Comparison of ENCODE assay signal across 30 cellular contexts in genomic region chr1:221451741-221452140, GRCh38.
"Had no signal": no experiment of that assay in that cellular context is flagged by ENCODE, and none has a peak within 500 bp of the region (broad histone marks: within the 10 kb centered on the region; RNA-seq: fewer than 3 reads in every experiment).

No MANE protein-coding gene starts in this region.

- H3K4me3 ChIP-seq: body of pancreas, cardiac muscle cell, colonic mucosa, gastroesophageal sphincter, heart right ventricle had no signal

- H3K27ac ChIP-seq: body of pancreas, cardiac muscle cell, colonic mucosa, gastroesophageal sphincter, heart right ventricle, WERI-Rb-1 had no signal

- ATAC-seq: activated CD4-positive, CD25-positive, alpha-beta regulatory T cell treated with anti-CD3 and anti-CD28 coated beads, Interleukin-2, amount 50 U/mL, for 24 hours; activated CD8-positive, alpha-beta T cell treated with anti-CD3 and anti-CD28 coated beads for 36 hours; activated T-cell treated with anti-CD3 and anti-CD28 coated beads, Interleukin-2, amount 50 U/mL, for 4 hours; activated T-helper 17 cell treated with anti-CD3 and anti-CD28 coated beads, Interleukin-2, amount 50 U/mL, for 72 hours; body of pancreas; esophagus mucosa; gastroesophageal sphincter; heart right ventricle; T-helper 17 cell had no signal

- H3K9me3 ChIP-seq: body of pancreas, colonic mucosa, gastroesophageal sphincter, heart right ventricle had no signal

- H3K27me3 ChIP-seq: body of pancreas, cardiac muscle cell, colonic mucosa, gastroesophageal sphincter, heart right ventricle had no signal

- H3K4me1 ChIP-seq: body of pancreas, colonic mucosa, heart right ventricle had no signal

- H3K36me3 ChIP-seq: cardiac muscle cell, colonic mucosa, gastroesophageal sphincter, heart right ventricle, WERI-Rb-1 had no signal

- FAIRE-seq: endothelial cell of umbilical vein had no signal

- DNase-seq: activated B cell treated with CpG ODN at 0.5 μM for 24 hours; activated CD4-positive, alpha-beta T cell treated with anti-CD3 and anti-CD28 coated beads for 48 hours; activated CD4-positive, alpha-beta T cell treated with anti-CD3 and anti-CD28 coated beads, Interleukin-2, amount 50 U/mL, for 1 hour; activated CD4-positive, alpha-beta T cell treated with anti-CD3 and anti-CD28 coated beads, Interleukin-2, amount 50 U/mL, for 48 hours; activated CD8-positive, alpha-beta memory T cell treated with anti-CD3 and anti-CD28 coated beads for 24 hours; activated CD8-positive, alpha-beta T cell treated with anti-CD3 and anti-CD28 coated beads for 36 hours; activated effector memory CD4-positive, alpha-beta T cell treated with Interleukin-2 at 50 U/mL for 16 hours; activated gamma-delta T cell treated with Interleukin-2 at 50 U/mL for 16 hours; activated naive CD4-positive, alpha-beta T cell treated with anti-CD3 and anti-CD28 coated beads, Interleukin-2, amount 50 U/mL, for 16 hours; activated naive CD4-positive, alpha-beta T cell treated with Interleukin-2 at 50 U/mL for 16 hours; activated T-cell treated with anti-CD3 and anti-CD28 coated beads, Interleukin-2, amount 50 U/mL, for 4 hours; amniotic stem cell; anterior cingulate cortex; body of pancreas; central memory CD4-positive, alpha-beta T cell; cerebellar nuclear complex; colonic mucosa; effector CD8-positive, alpha-beta T cell; foreskin melanocyte; heart right ventricle; T-helper 1 cell; T-helper 17 cell; T1000; WERI-Rb-1 had no signal
